Comparison of ENCODE assay signal across 26 cellular contexts in the genomic region with DNA sequence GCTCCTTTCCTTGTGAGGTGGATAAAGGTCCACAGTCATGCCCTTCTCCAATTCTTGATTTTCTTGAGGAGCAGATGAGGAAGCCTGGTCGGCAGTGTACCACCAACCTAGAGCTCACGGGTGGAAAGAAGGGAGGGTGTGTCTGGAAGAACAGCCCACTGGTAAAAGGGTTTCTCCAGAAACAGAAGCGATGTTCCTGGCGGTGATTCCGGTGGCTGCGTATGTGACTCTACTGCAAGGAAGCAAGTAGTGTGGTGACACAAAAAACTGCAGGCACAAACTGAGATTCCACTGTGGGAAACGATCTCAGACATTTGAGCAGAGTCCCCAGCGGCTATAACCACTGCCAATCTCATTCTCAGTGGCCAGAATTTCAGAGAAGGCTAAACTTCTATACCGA.
"Had no signal": no experiment of that assay in that cellular context is flagged by ENCODE, and none has a peak within 500 bp of the region (broad histone marks: within the 10 kb centered on the region; RNA-seq: fewer than 3 reads in every experiment).

No MANE protein-coding gene starts in this region.

- H3K27ac ChIP-seq: colonic mucosa, gastroesophageal sphincter, hepatocyte, ovary, uterus, VCaP had no signal

- H3K4me3 Mint-ChIP-seq: activated naive CD4-positive, alpha-beta T cell treated with anti-CD3 and anti-CD28 coated beads, Interleukin-2, amount 50 U/mL, for 24 hours; activated naive CD8-positive, alpha-beta T cell treated with anti-CD3 and anti-CD28 coated beads, Interleukin-2, amount 50 U/mL, for 24 hours; activated T-cell treated with anti-CD3 and anti-CD28 coated beads, Interleukin-2, amount 50 U/mL, for 24 hours; nephron; stimulated activated memory B cell treated with anti-CD40 and anti-IgM and Interleukin-4, amounts not matched to agents 10 μg/mL and 1 μg/mL and 100 μg/mL, for 72 hours; stimulated activated naive CD8-positive, alpha-beta T cell treated with anti-CD3 and anti-CD28 coated beads, Interleukin-15, amount 100 ng/mL, for 72 hours; T-helper 2 cell treated with Interferon-gamma antibody and Interleukin-4, amounts not matched to agents 5 μg/mL and 100 μg/mL, for 36 hours; type B pancreatic cell had no signal

- H3K4me1 Mint-ChIP-seq: nephron; stimulated activated memory B cell treated with anti-CD40 and anti-IgM and Interleukin-4, amounts not matched to agents 10 μg/mL and 1 μg/mL and 100 μg/mL, for 72 hours had no signal

- DNase-seq: activated CD4-positive, alpha-beta T cell treated with anti-CD3 and anti-CD28 coated beads for 4 hours; activated CD4-positive, alpha-beta T cell treated with anti-CD3 and anti-CD28 coated beads, Interleukin-2, amount 50 U/mL, for 4 hours; activated CD8-positive, alpha-beta memory T cell treated with anti-CD3 and anti-CD28 coated beads, Interleukin-2, amount 50 U/mL, for 48 hours; activated naive CD8-positive, alpha-beta T cell treated with anti-CD3 and anti-CD28 coated beads, Interleukin-2, amount 50 U/mL, for 24 hours; activated T-cell treated with anti-CD3 and anti-CD28 coated beads, Interleukin-2, amount 50 U/mL, for 24 hours; amygdala; colonic mucosa; effector CD8-positive, alpha-beta T cell; islet precursor cell; left cardiac atrium; left ventricle myocardium superior; ovary; stimulated activated CD4-positive, alpha-beta T cell treated with anti-CD3 and anti-CD28 coated beads, Interleukin-4, amount 100 ng/mL, for 24 hours; stimulated activated naive CD8-positive, alpha-beta T cell treated with anti-CD3 and anti-CD28 coated beads, Interleukin-15, amount 100 ng/mL, for 72 hours; substantia nigra; uterus had no signal

- H3K27me3 Mint-ChIP-seq: activated naive CD4-positive, alpha-beta T cell treated with anti-CD3 and anti-CD28 coated beads, Interleukin-2, amount 50 U/mL, for 24 hours; activated naive CD8-positive, alpha-beta T cell treated with anti-CD3 and anti-CD28 coated beads, Interleukin-2, amount 50 U/mL, for 24 hours; activated T-cell treated with anti-CD3 and anti-CD28 coated beads, Interleukin-2, amount 50 U/mL, for 24 hours; progenitor cell of endocrine pancreas; stimulated activated naive CD8-positive, alpha-beta T cell treated with anti-CD3 and anti-CD28 coated beads, Interleukin-15, amount 100 ng/mL, for 72 hours; type B pancreatic cell had no signal

- H3K27ac Mint-ChIP-seq: activated naive CD4-positive, alpha-beta T cell treated with anti-CD3 and anti-CD28 coated beads, Interleukin-2, amount 50 U/mL, for 24 hours; activated naive CD8-positive, alpha-beta T cell treated with anti-CD3 and anti-CD28 coated beads, Interleukin-2, amount 50 U/mL, for 24 hours; activated T-helper 2 cell treated with anti-CD3 and anti-CD28 coated beads, Interferon-gamma antibody, Interleukin-2, Interleukin-4, amounts not matched to agents 10 μg/mL and 5 μg/mL and 100 μg/mL, durations not matched to agents 14 hours and 24 hours and 36 hours; nephron; progenitor cell of endocrine pancreas; stimulated activated memory B cell treated with anti-CD40 and anti-IgM and Interleukin-4, amounts not matched to agents 10 μg/mL and 1 μg/mL and 100 μg/mL, for 72 hours; stimulated activated naive CD8-positive, alpha-beta T cell treated with anti-CD3 and anti-CD28 coated beads, Interleukin-15, amount 100 ng/mL, for 72 hours; T-helper 2 cell treated with Interferon-gamma antibody and Interleukin-4, amounts not matched to agents 5 μg/mL and 100 μg/mL, for 36 hours; type B pancreatic cell had no signal

- H3K36me3 Mint-ChIP-seq: stimulated activated memory B cell treated with anti-CD40 and anti-IgM and Interleukin-4, amounts not matched to agents 10 μg/mL and 1 μg/mL and 100 μg/mL, for 72 hours had no signal

- H3K9me3 Mint-ChIP-seq: activated naive CD4-positive, alpha-beta T cell treated with anti-CD3 and anti-CD28 coated beads, Interleukin-2, amount 50 U/mL, for 24 hours; activated naive CD8-positive, alpha-beta T cell treated with anti-CD3 and anti-CD28 coated beads, Interleukin-2, amount 50 U/mL, for 24 hours; activated T-cell treated with anti-CD3 and anti-CD28 coated beads, Interleukin-2, amount 50 U/mL, for 24 hours; activated T-helper 2 cell treated with anti-CD3 and anti-CD28 coated beads, Interferon-gamma antibody, Interleukin-2, Interleukin-4, amounts not matched to agents 10 μg/mL and 5 μg/mL and 100 μg/mL, durations not matched to agents 14 hours and 24 hours and 36 hours; stimulated activated memory B cell treated with anti-CD40 and anti-IgM and Interleukin-4, amounts not matched to agents 10 μg/mL and 1 μg/mL and 100 μg/mL, for 72 hours; stimulated activated naive CD8-positive, alpha-beta T cell treated with anti-CD3 and anti-CD28 coated beads, Interleukin-15, amount 100 ng/mL, for 72 hours; T-helper 2 cell treated with Interferon-gamma antibody and Interleukin-4, amounts not matched to agents 5 μg/mL and 100 μg/mL, for 36 hours; type B pancreatic cell had no signal
